In the genomic region with DNA sequence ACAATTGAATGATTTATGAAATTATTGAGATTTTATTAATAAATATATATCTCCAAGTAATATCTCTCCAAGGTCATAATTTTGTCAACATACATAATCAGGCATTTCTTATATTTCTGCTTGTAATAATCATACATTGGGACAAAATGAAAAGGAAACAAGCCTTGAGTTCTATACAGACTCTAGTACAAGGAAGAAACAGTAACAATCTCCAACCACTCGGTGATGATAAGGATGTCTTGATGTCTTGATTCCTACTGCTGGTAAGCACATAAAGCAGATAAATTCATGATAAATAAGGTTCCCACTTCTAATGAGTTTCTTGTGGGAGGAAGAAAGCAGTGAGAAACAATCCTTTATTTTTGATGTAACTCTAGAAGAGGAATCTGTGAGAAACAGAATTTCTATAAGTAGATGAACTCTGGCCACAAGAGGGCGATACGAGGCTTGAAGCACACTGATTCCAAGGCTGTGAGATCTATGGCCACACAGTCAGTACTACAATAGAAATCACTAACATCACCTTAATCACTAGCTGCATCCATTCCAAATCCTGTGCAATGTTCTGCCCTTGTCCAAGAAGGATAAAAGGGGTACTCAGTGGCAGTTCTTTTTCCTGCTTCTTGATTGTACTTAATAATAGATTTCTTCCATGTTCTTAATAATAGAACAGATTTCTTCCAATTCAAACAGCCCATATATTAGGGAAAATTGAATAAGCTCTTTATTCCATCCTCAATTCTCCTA, we compare ENCODE assay signal across 8 cellular contexts. TPM values are rescaled to one million over a fixed set of nuclear protein-coding genes. Genes with fewer than 3 reads are reported as not detected.
DNase-seq lines count a peak whose midpoint lies in the region; ATAC-seq and TF ChIP-seq lines count a peak whose summit lies in the region.

No MANE protein-coding gene starts in this region.

- peak; percentile 87 for TF ChIP-seq CTCF in VCaP (conservative IDR thresholded peaks at IDR 0.05)
- peak; percentile 41 to 69 (median 56) for TF ChIP-seq CTCF in breast epithelium (IDR thresholded peaks at IDR 0.05)

- no peak overlapping the region for H3K27ac ChIP-seq in VCaP
- H3K27ac ChIP-seq in breast epithelium, result no peak overlapping the region

- H3K4me1 ChIP-seq in breast epithelium, result no peaks in the 10 kb centered on the region

- no peaks in the 10 kb centered on the region for H3K36me3 ChIP-seq in breast epithelium

- H3K27me3 ChIP-seq in breast epithelium, result no peaks in the 10 kb centered on the region

- no peak overlapping the region for H3K4me3 ChIP-seq in breast epithelium

- no peak for TF ChIP-seq POLR2A in breast epithelium (IDR thresholded peaks at IDR 0.05)

- ATAC-seq in HG02981 (IDR thresholded peaks at IDR 0.05; ENCODE audit: unreplicated experiment) (peak; percentile 44), HG03139 (IDR thresholded peaks at IDR 0.05; ENCODE audit: unreplicated experiment) (no peak)

- intact Hi-C loops in breast epithelium (cut with DNase I; ENCODE audit: low total_unique reads), result loop anchor here (10.0 kb wide), 1 partner anchor 272 kb away; no protein-coding TSS in a partner anchor

- H3K9me3 ChIP-seq in breast epithelium, result peaks cover 4 to 6% of the 10 kb centered on the region in 2 donors

- DNase-seq in DMS153 treated with DMSO at 0.1 percent for 48 hours (lab: John Stamatoyannopoulos, UW; ENCODE audit: unreplicated experiment) (peak; percentile 66), NCI-H2196 (lab: John Stamatoyannopoulos, UW; ENCODE audit: unreplicated experiment) (peak; percentile 88), breast epithelium (ENCODE audit: low spot score in 2 of 2) (peak in 1 of 2 donors; percentile 54), iris pigment epithelial cell (ENCODE audit: low read depth) (peak; percentile 82)
- peak; percentile 57 to 82 for DNase-seq in stimulated activated CD4-positive, alpha-beta T cell treated with anti-CD3 and anti-CD28 coated beads, Interleukin-15, amount 100 ng/mL, for 48 hours (ENCODE audit: low read depth in 2 of 2)

RNA-seq across cellular contexts. Expression of a gene that starts 41.4 kb away (rescaled TPM):
- total RNA-seq in breast epithelium, result 10 to 100 TPM; 11.5 to 25.3 (median 12.3) TPM
